Comparison of ENCODE assay signal across 8 cellular contexts in genomic region chr14:91059576-91060471, GRCh38. TPM values are rescaled to one million over a fixed set of nuclear protein-coding genes. Genes with fewer than 3 reads are reported as not detected.
A peak's percentile ranks its signal among the peaks of the same experiment; 100 is the strongest.
DNase-seq lines count a peak whose midpoint lies in the region; ATAC-seq and TF ChIP-seq lines count a peak whose summit lies in the region.

No MANE protein-coding gene starts in this region.

- peak overlapping the region; percentile 96 for H3K4me2 ChIP-seq in mesenchymal stem cell (ENCODE audit: low read length, poor library complexity, severe bottlenecking)

- peak overlapping the region; percentile 82 for H4K91ac ChIP-seq in mesenchymal stem cell (ENCODE audit: low read length)

- no peaks in the 10 kb centered on the region for H3K27me3 ChIP-seq in mesenchymal stem cell (ENCODE audit: control insufficient read depth in 1 of 2, insufficient read depth in 1 of 2, low read length in 2 of 2)

- DNase-seq in NCI-H446 treated with DMSO at 0.1 percent for 48 hours (lab: John Stamatoyannopoulos, UW) (peak; percentile 71), ecto neural progenitor cell (ENCODE audit: low spot score) (peak; percentile 74), mesenchymal stem cell (no peak)
- peak; percentile 70 for DNase-seq in activated CD8-positive, alpha-beta T cell treated with anti-CD3 and anti-CD28 coated beads for 36 hours
- peak; percentile 30 for DNase-seq in stimulated activated CD8-positive, alpha-beta memory T cell treated with anti-CD3 and anti-CD28 coated beads, Interleukin-15, amount 100 ng/mL, for 24 hours (ENCODE audit: low read depth)

- peak overlapping the region; percentile 81 for H4K8ac ChIP-seq in mesenchymal stem cell (ENCODE audit: low read length)

- WGBS in mesenchymal stem cell = 3% methylated on average over 55 of the region's 88 CpGs

- peak overlapping the region; percentile 79 for H2BK5ac ChIP-seq in mesenchymal stem cell (ENCODE audit: low read depth, low read length, poor library complexity, severe bottlenecking)

- CTCF ChIA-PET in activated CD8-positive, alpha-beta T cell treated with anti-CD3 and anti-CD28 coated beads for 36 hours (lab: Charles Lee) = interaction anchor here (0.7 to 7.1 kb wide), 9 partner anchors 11 to 157 kb away, joined by 3 to 36 read pairs (median 5); partner anchors contain the start of gene DGLUCY

- peak overlapping the region; percentile 93 to 94 for H3K18ac ChIP-seq in mesenchymal stem cell (ENCODE audit: low read depth in 1 of 2, low read length in 2 of 2)

- H3K27ac Mint-ChIP-seq in activated CD8-positive, alpha-beta T cell treated with anti-CD3 and anti-CD28 coated beads for 36 hours = peak overlapping the region; percentile 58

- ATAC-seq in GM18505 (IDR thresholded peaks at IDR 0.05; ENCODE audit: unreplicated experiment) (peak; percentile 34), HG03060 (IDR thresholded peaks at IDR 0.05; ENCODE audit: low read depth, unreplicated experiment) (peak; percentile 5)
- peak; percentile 4 for ATAC-seq in activated CD8-positive, alpha-beta T cell treated with anti-CD3 and anti-CD28 coated beads for 36 hours

- no peaks in the 10 kb centered on the region for H3K27me3 Mint-ChIP-seq in activated CD8-positive, alpha-beta T cell treated with anti-CD3 and anti-CD28 coated beads for 36 hours

- peak overlapping the region; percentile 92 to 99 for H3K4me3 ChIP-seq in mesenchymal stem cell (ENCODE audit: insufficient read depth in 1 of 2, low read depth in 1 of 2, low read length in 2 of 2)

- intact Hi-C loops in activated CD8-positive, alpha-beta T cell treated with anti-CD3 and anti-CD28 coated beads for 36 hours (cut with micrococcal nuclease) = loop anchor here (5.0 to 10.0 kb wide), 2 partner anchors 38 to 155 kb away; no protein-coding TSS in a partner anchor

- H2AFZ ChIP-seq in mesenchymal stem cell (ENCODE audit: low read depth, low read length) = peak overlapping the region; percentile 99

- peak overlapping the region; percentile 37 for H2BK120ac ChIP-seq in mesenchymal stem cell (ENCODE audit: low read depth, low read length)

- peak overlapping the region in 1 of 2 experiments; percentile 100 for H3K14ac ChIP-seq in mesenchymal stem cell (ENCODE audit: low read length in 2 of 2)

- peaks cover 7% of the 10 kb centered on the region for H3K9me3 Mint-ChIP-seq in activated CD8-positive, alpha-beta T cell treated with anti-CD3 and anti-CD28 coated beads for 36 hours

- POLR2A ChIA-PET in activated CD8-positive, alpha-beta T cell treated with anti-CD3 and anti-CD28 coated beads for 36 hours (lab: Charles Lee) = interaction anchor here (0.7 to 9.2 kb wide), 13 partner anchors 8 to 219 kb away, joined by 3 to 113 read pairs (median 6); partner anchors contain the start of gene DGLUCY

- peak overlapping the region; percentile 77 for H3K4me3 Mint-ChIP-seq in activated CD8-positive, alpha-beta T cell treated with anti-CD3 and anti-CD28 coated beads for 36 hours

- peak overlapping the region; percentile 11 to 92 for H2BK12ac ChIP-seq in mesenchymal stem cell (ENCODE audit: low read length in 2 of 2)

- H3K27ac ChIP-seq in 22Rv1 (peak overlapping the region; percentile 90), mesenchymal stem cell (ENCODE audit: low read length, poor library complexity, severe bottlenecking) (peak overlapping the region; percentile 62)

- peak overlapping the region; percentile 57 for H2BK15ac ChIP-seq in mesenchymal stem cell (ENCODE audit: low read depth, poor library complexity, severe bottlenecking)

- no peak overlapping the region for H2AK5ac ChIP-seq in mesenchymal stem cell (ENCODE audit: low read length, severe bottlenecking)

- H3K79me1 ChIP-seq in mesenchymal stem cell (replicated peaks; ENCODE audit: low read length, poor library complexity, severe bottlenecking) = peaks cover 9% of the 10 kb centered on the region

- H3K9me3 ChIP-seq in mesenchymal stem cell (ENCODE audit: control insufficient read depth, low read length) = no peaks in the 10 kb centered on the region

- no peak for TF ChIP-seq POLR2A in GM18505 (IDR thresholded peaks at IDR 0.05; ENCODE audit: borderline replicate concordance, extremely low read depth, insufficient read depth, insufficient read length)

- peak overlapping the region; percentile 49 to 99 for H3K23ac ChIP-seq in mesenchymal stem cell (ENCODE audit: low read length in 2 of 2)

- peaks cover 2% of the 10 kb centered on the region for H3K4me1 ChIP-seq in mesenchymal stem cell (ENCODE audit: control insufficient read depth, insufficient read depth, low read depth, low read length)

- TF ChIP-seq CTCF in 22Rv1 (IDR thresholded peaks at IDR 0.05) = peak; percentile 67
- TF ChIP-seq CTCF in activated CD8-positive, alpha-beta T cell treated with anti-CD3 and anti-CD28 coated beads for 36 hours (IDR thresholded peaks at IDR 0.05) = no peak

- H3K4ac ChIP-seq in mesenchymal stem cell (ENCODE audit: low read depth in 1 of 2, low read length in 2 of 2) = peak overlapping the region; percentile 65 to 70

- peaks cover 52% of the 10 kb centered on the region for H3K4me1 Mint-ChIP-seq in activated CD8-positive, alpha-beta T cell treated with anti-CD3 and anti-CD28 coated beads for 36 hours (ENCODE audit: low read depth)

- peaks cover 14% of the 10 kb centered on the region for H3K36me3 Mint-ChIP-seq in activated CD8-positive, alpha-beta T cell treated with anti-CD3 and anti-CD28 coated beads for 36 hours (ENCODE audit: low read depth)

- H3K36me3 ChIP-seq in mesenchymal stem cell (ENCODE audit: control insufficient read depth in 1 of 2, insufficient read depth in 2 of 2, low read depth in 1 of 2, low read length in 2 of 2) = no peaks in the 10 kb centered on the region

- H3K9ac ChIP-seq in mesenchymal stem cell (ENCODE audit: low read length) = peak overlapping the region; percentile 96

RNA-seq across cellular contexts. Expression of gene RPS6KA5, which starts 0.6 kb away (rescaled TPM):
- total RNA-seq in activated CD8-positive, alpha-beta T cell treated with anti-CD3 and anti-CD28 coated beads for 36 hours = 10 to 100 TPM; 12.8 to 12.9 TPM
- 1.5 TPM for polyA plus RNA-seq in mesenchymal stem cell (2013, experiment 1 of 2)
- polyA plus RNA-seq in mesenchymal stem cell (2013, experiment 2 of 2) = 1.4 TPM

RNA-seq across cellular contexts. Expression of gene DGLUCY, which starts 54.0 kb away (rescaled TPM):
- 10 to 100 TPM; 52.3 to 59.3 TPM for total RNA-seq in activated CD8-positive, alpha-beta T cell treated with anti-CD3 and anti-CD28 coated beads for 36 hours
- 22.1 TPM for polyA plus RNA-seq in mesenchymal stem cell (2013, experiment 1 of 2)
- polyA plus RNA-seq in mesenchymal stem cell (2013, experiment 2 of 2) = 20.8 TPM
